In the genomic region with DNA sequence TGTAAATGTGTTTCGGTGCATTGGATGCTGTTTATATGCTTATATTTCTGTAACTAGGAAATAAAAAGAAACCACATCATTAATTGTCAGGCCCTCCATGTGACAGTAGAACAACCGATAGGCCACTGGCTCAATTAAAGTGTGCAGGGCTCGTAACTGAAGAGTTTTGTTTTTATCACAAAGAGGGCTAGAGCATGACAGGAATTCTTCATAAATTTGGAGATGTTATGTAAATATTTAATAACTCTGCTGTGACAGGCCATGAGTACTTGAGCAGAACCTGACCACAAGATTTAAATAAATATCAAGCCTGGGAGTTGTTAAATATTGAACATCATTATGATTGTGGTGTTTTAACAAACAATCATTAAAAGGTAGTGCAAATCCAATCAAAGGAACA, we compare ENCODE assay signal across 19 cellular contexts.
"Had no signal": no experiment of that assay in that cellular context is flagged by ENCODE, and none has a peak within 500 bp of the region (broad histone marks: within the 10 kb centered on the region; RNA-seq: fewer than 3 reads in every experiment).

No MANE protein-coding gene starts in this region.

- H3K9me3 ChIP-seq: prostate gland, transverse colon, vagina had no signal

- H3K27me3 ChIP-seq: transverse colon, vagina had no signal

- H3K4me2 ChIP-seq: smooth muscle cell had no signal

- H3K4me3 ChIP-seq: lung, prostate gland, smooth muscle cell, transverse colon, vagina had no signal

- ATAC-seq: activated naive CD8-positive, alpha-beta T cell treated with anti-CD3 and anti-CD28 coated beads, Interleukin-2, amount 50 U/mL, for 24 hours; activated T-helper 17 cell treated with anti-CD3 and anti-CD28 coated beads, Interleukin-2, amount 50 U/mL, for 72 hours; right cardiac atrium; stimulated activated naive CD8-positive, alpha-beta T cell treated with anti-CD3 and anti-CD28 coated beads, Interleukin-15, Interleukin-2, amounts not matched to agents 100 U/mL and 50 U/mL, for 24 hours had no signal

- H3K27ac ChIP-seq: prostate gland, transverse colon, vagina had no signal

- H3K9me3 Mint-ChIP-seq: activated naive CD8-positive, alpha-beta T cell treated with anti-CD3 and anti-CD28 coated beads, Interleukin-2, amount 50 U/mL, for 24 hours; activated T-helper 17 cell treated with anti-CD3 and anti-CD28 coated beads, Interleukin-2, amount 50 U/mL, for 72 hours had no signal

- H3K36me3 ChIP-seq: prostate gland, transverse colon, vagina had no signal

- H3K27ac Mint-ChIP-seq: activated naive CD4-positive, alpha-beta T cell treated with anti-CD3 and anti-CD28 coated beads for 36 hours; activated naive CD8-positive, alpha-beta T cell treated with anti-CD3 and anti-CD28 coated beads, Interleukin-2, amount 50 U/mL, for 24 hours; activated T-helper 17 cell treated with anti-CD3 and anti-CD28 coated beads, Interleukin-2, amount 50 U/mL, for 72 hours; mesothelial cell of epicardium had no signal

- H3K4me1 ChIP-seq: prostate gland, transverse colon, vagina had no signal

- DNase-seq: activated CD4-positive, alpha-beta T cell treated with anti-CD3 and anti-CD28 coated beads for 1 hour; activated CD4-positive, alpha-beta T cell treated with anti-CD3 and anti-CD28 coated beads, Interleukin-2, amount 50 U/mL, for 4 hours; activated naive CD4-positive, alpha-beta T cell treated with anti-CD3 and anti-CD28 coated beads for 36 hours; activated naive CD8-positive, alpha-beta T cell treated with anti-CD3 and anti-CD28 coated beads, Interleukin-2, amount 50 U/mL, for 24 hours; activated T-cell treated with anti-CD3 and anti-CD28 coated beads for 4 hours; aorta; effector memory CD4-positive, alpha-beta T cell; foreskin fibroblast; kidney glomerular epithelial cell; nephron progenitor cell; right cardiac atrium; stimulated activated naive CD8-positive, alpha-beta T cell treated with anti-CD3 and anti-CD28 coated beads, Interleukin-15, Interleukin-2, amounts not matched to agents 100 U/mL and 50 U/mL, for 24 hours; transverse colon had no signal

- H3K4me1 Mint-ChIP-seq: activated naive CD8-positive, alpha-beta T cell treated with anti-CD3 and anti-CD28 coated beads, Interleukin-2, amount 50 U/mL, for 24 hours; activated T-helper 17 cell treated with anti-CD3 and anti-CD28 coated beads, Interleukin-2, amount 50 U/mL, for 72 hours had no signal

- H3K27me3 Mint-ChIP-seq: activated naive CD8-positive, alpha-beta T cell treated with anti-CD3 and anti-CD28 coated beads, Interleukin-2, amount 50 U/mL, for 24 hours; activated T-helper 17 cell treated with anti-CD3 and anti-CD28 coated beads, Interleukin-2, amount 50 U/mL, for 72 hours had no signal

- H3K4me3 Mint-ChIP-seq: activated naive CD4-positive, alpha-beta T cell treated with anti-CD3 and anti-CD28 coated beads for 36 hours; activated naive CD8-positive, alpha-beta T cell treated with anti-CD3 and anti-CD28 coated beads, Interleukin-2, amount 50 U/mL, for 24 hours; activated T-helper 17 cell treated with anti-CD3 and anti-CD28 coated beads, Interleukin-2, amount 50 U/mL, for 72 hours; mesothelial cell of epicardium; nephron progenitor cell had no signal
